Comparison of ENCODE assay signal across 20 cellular contexts in the genomic region with DNA sequence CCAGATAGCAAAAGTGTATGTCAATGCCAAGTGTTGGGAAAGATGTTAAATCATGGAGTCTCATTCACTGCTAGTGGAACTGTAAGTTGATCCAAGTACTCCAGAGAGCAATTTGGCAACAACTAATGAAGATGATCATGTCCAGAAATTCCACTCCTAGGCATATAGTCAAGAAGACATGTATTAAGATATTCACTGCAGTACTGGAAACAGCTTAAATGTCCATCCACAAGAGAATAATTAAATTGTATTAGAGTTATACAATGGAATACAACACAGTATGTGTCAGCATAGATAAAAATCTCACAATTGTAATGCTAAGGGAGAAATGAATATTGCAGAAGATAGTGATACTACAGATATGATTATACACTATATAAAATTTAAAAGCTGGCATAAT. TPM values are rescaled to one million over a fixed set of nuclear protein-coding genes. Genes with fewer than 3 reads are reported as not detected.
DNase-seq lines count a peak whose midpoint lies in the region; ATAC-seq and TF ChIP-seq lines count a peak whose summit lies in the region.
"Had no signal": no experiment of that assay in that cellular context is flagged by ENCODE, and none has a peak within 500 bp of the region (broad histone marks: within the 10 kb centered on the region; RNA-seq: fewer than 3 reads in every experiment).

No MANE protein-coding gene starts in this region.

- H3K9me2 ChIP-seq in hepatocyte (replicated peaks; ENCODE audit: insufficient read depth), result no peaks in the 10 kb centered on the region

- no peak overlapping the region for H3K4me2 ChIP-seq in hepatocyte

- no peak for ATAC-seq in GM18511 (IDR thresholded peaks at IDR 0.05; ENCODE audit: unreplicated experiment)
- ATAC-seq: activated CD8-positive, alpha-beta T cell treated with anti-CD3 and anti-CD28 coated beads, Interleukin-2, amount 10 ng/mL, durations not matched to agents 7 days and 5 days; activated naive CD8-positive, alpha-beta T cell treated with anti-CD3 and anti-CD28 coated beads, Interleukin-2, amount 50 U/mL, for 24 hours; K562; left lobe of liver had no signal

- peaks cover 39% of the 10 kb centered on the region for H3K4me1 ChIP-seq in left ventricle myocardium inferior
- no peaks in the 10 kb centered on the region for H3K4me1 ChIP-seq in right atrium auricular region
- peaks cover 12% of the 10 kb centered on the region for H3K4me1 ChIP-seq in hepatocyte (ENCODE audit: insufficient read depth)
- no peaks in the 10 kb centered on the region for H3K4me1 ChIP-seq in vagina
- H3K4me1 ChIP-seq: testis had no signal

- no peak for DNase-seq in left ventricle myocardium inferior
- DNase-seq in right atrium auricular region (ENCODE audit: low spot score), result no peak
- DNase-seq in hepatocyte (ENCODE audit: low spot score), result no peak
- no peak for DNase-seq in vagina (ENCODE audit: extremely low spot score in 2 of 2)
- DNase-seq in SW 1271 (lab: John Stamatoyannopoulos, UW), result no peak
- DNase-seq: activated CD4-positive, CD25-positive, alpha-beta regulatory T cell; activated CD8-positive, alpha-beta T cell treated with anti-CD3 and anti-CD28 coated beads, Interleukin-2, amount 10 ng/mL, durations not matched to agents 7 days and 5 days; activated naive CD8-positive, alpha-beta T cell treated with anti-CD3 and anti-CD28 coated beads, Interleukin-2, amount 50 U/mL, for 24 hours; caudate nucleus; EL; NCI-H187 treated with DMSO at 0.1 percent for 48 hours; NCI-H526 treated with DMSO at 0.1 percent for 48 hours; SHP77 treated with DMSO at 0.1 percent for 48 hours; testis had no signal

- no peak overlapping the region for H2AFZ ChIP-seq in hepatocyte

- intact Hi-C loops in left ventricle myocardium inferior (cut with micrococcal nuclease) (no loop called here), vagina (cut with DNase I) (no loop called here)

- H3K4me3 ChIP-seq in left ventricle myocardium inferior, result no peak overlapping the region
- H3K4me3 ChIP-seq in right atrium auricular region, result no peak overlapping the region
- no peak overlapping the region for H3K4me3 ChIP-seq in hepatocyte
- no peak overlapping the region for H3K4me3 ChIP-seq in vagina
- H3K4me3 ChIP-seq: dorsolateral prefrontal cortex, K562, testis had no signal

- no peak for TF ChIP-seq POLR2A in vagina (IDR thresholded peaks at IDR 0.05)

- no peaks in the 10 kb centered on the region for H4K20me1 ChIP-seq in hepatocyte (ENCODE audit: insufficient read depth, poor library complexity, severe bottlenecking)

- TF ChIP-seq CTCF in left ventricle myocardium inferior (IDR thresholded peaks at IDR 0.05; ENCODE audit: borderline replicate concordance) (no peak), right atrium auricular region (IDR thresholded peaks at IDR 0.05) (no peak), VCaP (conservative IDR thresholded peaks at IDR 0.05) (no peak), hepatocyte (IDR thresholded peaks at IDR 0.05; ENCODE audit: poor library complexity) (no peak), vagina (IDR thresholded peaks at IDR 0.05) (no peak)

- H3K36me3 ChIP-seq in left ventricle myocardium inferior, result no peaks in the 10 kb centered on the region
- no peaks in the 10 kb centered on the region for H3K36me3 ChIP-seq in right atrium auricular region
- no peaks in the 10 kb centered on the region for H3K36me3 ChIP-seq in hepatocyte (replicated peaks; ENCODE audit: insufficient read depth, low read depth)
- H3K36me3 ChIP-seq in vagina, result no peaks in the 10 kb centered on the region

- no peaks in the 10 kb centered on the region for H3K27me3 ChIP-seq in left ventricle myocardium inferior (ENCODE audit: low read depth)
- H3K27me3 ChIP-seq in right atrium auricular region, result no peaks in the 10 kb centered on the region
- H3K27me3 ChIP-seq in hepatocyte, result no peaks in the 10 kb centered on the region
- H3K27me3 ChIP-seq in vagina, result no peaks in the 10 kb centered on the region
- H3K27me3 ChIP-seq: testis had no signal

- no peaks in the 10 kb centered on the region for H3K79me2 ChIP-seq in hepatocyte

- no peaks in the 10 kb centered on the region for H3K9me3 ChIP-seq in left ventricle myocardium inferior (replicated peaks)
- no peaks in the 10 kb centered on the region for H3K9me3 ChIP-seq in right atrium auricular region
- no peaks in the 10 kb centered on the region for H3K9me3 ChIP-seq in hepatocyte (ENCODE audit: low read depth)
- no peaks in the 10 kb centered on the region for H3K9me3 ChIP-seq in vagina
- H3K9me3 ChIP-seq: testis had no signal

- peak overlapping the region; percentile 7 for H3K27ac ChIP-seq in left ventricle myocardium inferior (replicated peaks)
- H3K27ac ChIP-seq in right atrium auricular region, result no peak overlapping the region
- H3K27ac ChIP-seq in VCaP, result peak overlapping the region; percentile 86
- H3K27ac ChIP-seq in hepatocyte, result peak overlapping the region; percentile 91
- H3K27ac ChIP-seq in vagina, result no peak overlapping the region
- H3K27ac ChIP-seq: dorsolateral prefrontal cortex, epithelial cell of prostate, testis had no signal

RNA-seq across cellular contexts. Expression of a gene that starts 15.2 kb away (rescaled TPM):
- total RNA-seq in left ventricle myocardium inferior, result 200 TPM
- 10 to 100 TPM; 18.9 to 54.6 TPM for total RNA-seq in right atrium auricular region
- total RNA-seq in hepatocyte, result 75.9 and 98.3 TPM in 2 replicates
- 54.1 and 54.2 TPM in 2 replicates for polyA plus RNA-seq in hepatocyte
- total RNA-seq in vagina, result 28.0 TPM

Comparison
In these comparisons a context has a peak if more than half of its experiments do, and no peak if none do; other contexts are left out.
1. H3K27ac ChIP-seq: peak in left ventricle myocardium inferior (single experiment), VCaP (single experiment) and hepatocyte (single experiment); none in right atrium auricular region (0 of 2) and vagina (single experiment).